Comparison of ENCODE assay signal across 8 cellular contexts in the genomic region with DNA sequence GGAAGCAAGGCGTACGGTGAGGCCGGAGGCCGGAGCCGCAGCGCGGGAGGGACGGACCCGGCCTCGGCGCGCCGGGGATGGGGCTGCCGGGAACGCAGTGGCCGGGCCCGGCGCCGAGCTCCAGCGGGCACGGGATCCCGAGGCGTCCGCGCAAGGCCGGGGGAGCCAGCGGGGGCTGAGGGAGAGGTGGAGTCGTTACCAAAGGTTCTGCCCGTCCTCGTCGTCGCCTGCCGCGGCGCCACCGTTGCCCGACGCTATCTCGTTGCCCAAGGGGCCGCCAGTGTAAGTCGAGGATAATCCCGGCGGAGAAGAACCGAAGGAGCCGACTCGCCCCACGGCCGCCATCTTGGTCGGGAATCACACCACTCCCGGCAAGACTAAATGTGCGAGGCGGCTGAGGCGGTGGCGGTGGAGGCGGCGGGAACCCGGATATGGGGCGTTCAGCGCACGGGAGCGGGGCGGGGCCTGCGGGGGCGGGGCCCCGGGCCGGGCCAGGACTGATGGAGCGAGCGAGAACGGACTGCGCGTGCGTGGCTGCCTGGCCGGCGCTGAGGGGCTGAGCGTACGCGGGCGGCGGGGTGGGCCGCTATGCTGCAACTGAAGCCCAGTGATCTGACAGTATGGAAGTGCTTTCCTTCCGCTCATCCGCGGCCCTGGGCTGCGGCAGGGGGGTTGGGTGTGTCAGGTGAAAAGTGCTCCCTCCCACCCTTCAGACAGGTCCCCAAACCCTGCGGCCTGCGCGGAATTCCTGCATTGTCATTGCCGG. TPM values are rescaled to one million over a fixed set of nuclear protein-coding genes. Genes with fewer than 3 reads are reported as not detected.
DNase-seq lines count a peak whose midpoint lies in the region; ATAC-seq and TF ChIP-seq lines count a peak whose summit lies in the region.

DYNC1LI1 (minus strand) TSS at position 433 of the 766 bp plus-strand sequence; CDS start at position 345, 88 bp downstream.

- H3K4me3 ChIP-seq in left ventricle myocardium inferior (peak within 1 kb of the TSS; percentile 96), upper lobe of right lung (peak within 1 kb of the TSS; percentile 97)

- H3K4me1 ChIP-seq in left ventricle myocardium inferior (peaks cover 64% of the 10 kb centered on the region), upper lobe of right lung (peaks cover 24% of the 10 kb centered on the region)

- H3K27me3 ChIP-seq in left ventricle myocardium inferior (ENCODE audit: low read depth), result no peaks in the 10 kb centered on the region
- H3K27me3 ChIP-seq in upper lobe of right lung, result no peaks in the 10 kb centered on the region

- H3K9me3 ChIP-seq in T-helper 17 cell (ENCODE audit: control insufficient read depth, low read length, poor library complexity, severe bottlenecking) (no peaks in the 10 kb centered on the region), left ventricle myocardium inferior (replicated peaks) (no peaks in the 10 kb centered on the region), upper lobe of right lung (no peaks in the 10 kb centered on the region)

- DNase-seq in NCI-H187 (lab: John Stamatoyannopoulos, UW), result peak; percentile 71 to 74
- peak; percentile 86 to 98 (median 95) for DNase-seq in T-helper 17 cell
- DNase-seq in amygdala (lab: John Stamatoyannopoulos, UW), result peak; percentile 53 to 96 (median 89)
- DNase-seq in left ventricle myocardium inferior, result peak; percentile 98
- peak; percentile 94 for DNase-seq in progenitor cell of endocrine pancreas (ENCODE audit: low spot score, unreplicated experiment)
- peak; percentile 98 for DNase-seq in upper lobe of right lung

- no peaks in the 10 kb centered on the region for H3K36me3 Mint-ChIP-seq in T-helper 17 cell (ENCODE audit: low read depth)
- peaks cover 1% of the 10 kb centered on the region for H3K36me3 Mint-ChIP-seq in progenitor cell of endocrine pancreas (ENCODE audit: insufficient read depth)

- TF ChIP-seq CTCF in left ventricle myocardium inferior (IDR thresholded peaks at IDR 0.05; ENCODE audit: borderline replicate concordance) (no peak), progenitor cell of endocrine pancreas (IDR thresholded peaks at IDR 0.05; ENCODE audit: unreplicated experiment) (no peak), upper lobe of right lung (IDR thresholded peaks at IDR 0.05) (no peak)

- intact Hi-C loops in left ventricle myocardium inferior (cut with micrococcal nuclease), result no loop called here
- intact Hi-C loops in upper lobe of right lung (cut with DNase I), result no loop called here

- ATAC-seq in GM18502 (IDR thresholded peaks at IDR 0.05; ENCODE audit: poor library complexity, unreplicated experiment), result peak; percentile 90
- ATAC-seq in HG02943 (IDR thresholded peaks at IDR 0.05; ENCODE audit: low read depth, unreplicated experiment), result peak; percentile 89
- ATAC-seq in T-helper 17 cell, result peak; percentile 97
- ATAC-seq in upper lobe of right lung, result peak; percentile 98

- peak within 1 kb of the TSS; percentile 75 for H3K27ac Mint-ChIP-seq in T-helper 17 cell
- peak within 1 kb of the TSS; percentile 99 for H3K27ac Mint-ChIP-seq in progenitor cell of endocrine pancreas

- H3K4me1 Mint-ChIP-seq in T-helper 17 cell (peaks cover 14% of the 10 kb centered on the region), progenitor cell of endocrine pancreas (ENCODE audit: low read depth) (peaks cover 13% of the 10 kb centered on the region)

- H3K4me3 Mint-ChIP-seq in T-helper 17 cell (peak within 1 kb of the TSS; percentile 93), progenitor cell of endocrine pancreas (ENCODE audit: low read depth) (peak within 1 kb of the TSS; percentile 88)

- no peaks in the 10 kb centered on the region for H3K27me3 Mint-ChIP-seq in T-helper 17 cell
- no peaks in the 10 kb centered on the region for H3K27me3 Mint-ChIP-seq in progenitor cell of endocrine pancreas

- H3K9me3 Mint-ChIP-seq in progenitor cell of endocrine pancreas (ENCODE audit: low read depth), result no peaks in the 10 kb centered on the region

- H3K27ac ChIP-seq in left ventricle myocardium inferior (replicated peaks) (peak within 1 kb of the TSS; percentile 99), upper lobe of right lung (peak within 1 kb of the TSS; percentile 98)

- peaks cover 6% of the 10 kb centered on the region for H3K36me3 ChIP-seq in left ventricle myocardium inferior
- peaks cover 10% of the 10 kb centered on the region for H3K36me3 ChIP-seq in upper lobe of right lung

RNA-seq across cellular contexts. Expression of gene DYNC1LI1, which starts in this region (rescaled TPM):
- total RNA-seq in T-helper 17 cell (10 to 100 TPM; 24.4 to 30.8 TPM), left ventricle myocardium inferior (53.8 TPM), progenitor cell of endocrine pancreas (43.8 and 49.2 TPM in 2 replicates), upper lobe of right lung (37.8 TPM)

Comparison
In these comparisons a context has a peak if more than half of its experiments do, and no peak if none do; other contexts are left out.
1. Peak in every context shown above with its lines: DNase-seq, ATAC-seq, H3K4me3 ChIP-seq and H3K27ac ChIP-seq.